Comparison of ENCODE assay signal across 1 cellular context in the genomic region with DNA sequence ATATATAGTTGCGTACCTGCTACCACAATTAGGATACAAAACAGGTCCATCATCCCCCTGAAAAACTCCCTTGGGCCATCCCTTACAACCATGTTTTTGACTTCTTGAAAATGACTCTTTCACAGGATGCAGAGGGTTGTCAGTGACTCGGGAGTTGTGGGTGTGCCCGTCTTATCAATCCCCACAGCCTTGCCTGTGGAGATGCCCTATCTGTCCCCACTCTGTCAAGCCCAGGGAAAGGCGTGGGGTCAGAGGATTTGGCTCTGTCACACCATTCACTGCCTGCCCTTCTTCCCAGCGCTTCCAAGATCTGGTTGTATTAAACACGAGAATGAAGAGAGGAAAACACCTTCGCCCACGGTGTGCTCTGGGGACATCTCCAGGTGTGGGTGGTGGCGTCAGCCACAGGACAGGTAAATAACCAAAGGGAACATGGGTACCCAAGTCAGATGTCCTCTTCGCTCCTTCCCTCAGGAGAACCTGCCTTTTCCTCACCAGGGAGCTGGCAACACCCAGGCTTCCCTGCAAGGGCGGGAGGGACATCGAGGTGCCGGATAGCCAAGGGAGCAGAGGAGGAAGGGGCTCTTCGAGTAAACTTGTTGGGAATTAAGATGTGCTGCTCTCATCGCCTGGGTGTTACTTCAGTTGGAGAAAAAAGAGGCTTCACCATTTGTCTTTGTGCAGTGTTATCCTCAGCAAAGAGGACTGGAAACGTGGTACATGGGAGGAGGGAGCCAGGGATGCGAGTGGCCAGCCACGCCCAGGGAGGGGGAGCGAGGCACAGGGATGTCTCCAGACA.
A peak's percentile ranks its signal among the peaks of the same experiment; 100 is the strongest.
TF ChIP-seq lines count a peak whose summit lies in the region.

No MANE protein-coding gene starts in this region.

TF ChIP-seq in K562, 482 proteins besides CTCF, POLR2A, EP300 and RAD21 (continued from another document and continues in another):
- TF ChIP-seq, protein P1, sequence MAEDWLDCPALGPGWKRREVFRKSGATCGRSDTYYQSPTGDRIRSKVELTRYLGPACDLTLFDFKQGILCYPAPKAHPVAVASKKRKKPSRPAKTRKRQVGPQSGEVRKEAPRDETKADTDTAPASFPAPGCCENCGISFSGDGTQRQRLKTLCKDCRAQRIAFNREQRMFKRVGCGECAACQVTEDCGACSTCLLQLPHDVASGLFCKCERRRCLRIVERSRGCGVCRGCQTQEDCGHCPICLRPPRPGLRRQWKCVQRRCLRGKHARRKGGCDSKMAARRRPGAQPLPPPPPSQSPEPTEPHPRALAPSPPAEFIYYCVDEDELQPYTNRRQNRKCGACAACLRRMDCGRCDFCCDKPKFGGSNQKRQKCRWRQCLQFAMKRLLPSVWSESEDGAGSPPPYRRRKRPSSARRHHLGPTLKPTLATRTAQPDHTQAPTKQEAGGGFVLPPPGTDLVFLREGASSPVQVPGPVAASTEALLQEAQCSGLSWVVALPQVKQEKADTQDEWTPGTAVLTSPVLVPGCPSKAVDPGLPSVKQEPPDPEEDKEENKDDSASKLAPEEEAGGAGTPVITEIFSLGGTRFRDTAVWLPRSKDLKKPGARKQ (CRISPR knock-in tag; IDR thresholded peaks at IDR 0.05), result no peak
- TF ChIP-seq HLTF (IDR thresholded peaks at IDR 0.05) (peak; percentile 32; the same call in 1 of the 2 replicates), ZNF785 (CRISPR knock-in tag; IDR thresholded peaks at IDR 0.05) (no peak), SIX5 (IDR thresholded peaks at IDR 0.05; ENCODE audit: borderline replicate concordance in 1 of 2, insufficient read depth in 1 of 2, low read depth in 1 of 2, low read length in 2 of 2) (no peak), TCF7 (IDR thresholded peaks at IDR 0.05; ENCODE audit: borderline replicate concordance) (no peak), PTRF (tag; IDR thresholded peaks at IDR 0.05) (no peak), POU5F1 (IDR thresholded peaks at IDR 0.05; ENCODE audit: borderline replicate concordance, low read depth, low read length, partially characterized antibody) (no peak), DACH1 (IDR thresholded peaks at IDR 0.05; ENCODE audit: partially characterized antibody) (no peak), PPARD (CRISPR knock-in tag; IDR thresholded peaks at IDR 0.05) (no peak), ETS2 (tag; IDR thresholded peaks at IDR 0.05; ENCODE audit: borderline replicate concordance, poor library complexity, severe bottlenecking) (no peak), HDAC2 (IDR thresholded peaks at IDR 0.05) (peak; percentile 80), SMC3 (conservative IDR thresholded peaks at IDR 0.05; ENCODE audit: insufficient read depth, low read depth, low read length) (no peak), WHSC1 (IDR thresholded peaks at IDR 0.05; ENCODE audit: low read length) (no peak), PRDM10 (IDR thresholded peaks at IDR 0.05; ENCODE audit: partially characterized antibody) (peak; percentile 72), L3MBTL2 (IDR thresholded peaks at IDR 0.05) (no peak), DNMT1 (IDR thresholded peaks at IDR 0.05) (no peak), MIER1 (IDR thresholded peaks at IDR 0.05; ENCODE audit: low read depth) (no peak), KHSRP (IDR thresholded peaks at IDR 0.05) (no peak; the same call in 1 of the 2 replicates), CBFA2T3 (IDR thresholded peaks at IDR 0.05) (peak; percentile 95), FOXA3 (CRISPR knock-in tag; conservative IDR thresholded peaks at IDR 0.05 in 1 of 2, IDR thresholded peaks at IDR 0.05 in 1 of 2) (no peak), PRMT5 (CRISPR knock-in tag; IDR thresholded peaks at IDR 0.05) (no peak), SRF (CRISPR knock-in tag; IDR thresholded peaks at IDR 0.05) (0 out of 4 replicates have a peak, but pooled peaks of 1 of the 2 experiments have one; percentile 6), FIP1L1 (IDR thresholded peaks at IDR 0.05; ENCODE audit: low read depth, low read length, poor library complexity, severe bottlenecking) (no peak), CREBBP (IDR thresholded peaks at IDR 0.05; ENCODE audit: low read depth, low read length) (no peak), CTCFL (IDR thresholded peaks at IDR 0.05; ENCODE audit: borderline replicate concordance, insufficient read depth, low read depth, low read length, poor library complexity, severe bottlenecking) (no peak), SMAD3 (CRISPR knock-in tag; conservative IDR thresholded peaks at IDR 0.05) (no peak), NFIX (CRISPR knock-in tag; IDR thresholded peaks at IDR 0.05; ENCODE audit: low read depth) (no peak), SLC30A9 (CRISPR knock-in tag; IDR thresholded peaks at IDR 0.05) (no peak), ZBTB7A (IDR thresholded peaks at IDR 0.05; ENCODE audit: borderline replicate concordance, control insufficient read depth, low read depth, low read length) (no peak), ILF3 (IDR thresholded peaks at IDR 0.05; ENCODE audit: borderline replicate concordance) (no peak), ZNF146 (CRISPR knock-in tag; IDR thresholded peaks at IDR 0.05; ENCODE audit: unreplicated experiment) (no peak), ZNF12 (CRISPR knock-in tag; IDR thresholded peaks at IDR 0.05) (no peak), ZNF57 (CRISPR knock-in tag; IDR thresholded peaks at IDR 0.05) (no peak)
- TF ChIP-seq, protein P2, sequence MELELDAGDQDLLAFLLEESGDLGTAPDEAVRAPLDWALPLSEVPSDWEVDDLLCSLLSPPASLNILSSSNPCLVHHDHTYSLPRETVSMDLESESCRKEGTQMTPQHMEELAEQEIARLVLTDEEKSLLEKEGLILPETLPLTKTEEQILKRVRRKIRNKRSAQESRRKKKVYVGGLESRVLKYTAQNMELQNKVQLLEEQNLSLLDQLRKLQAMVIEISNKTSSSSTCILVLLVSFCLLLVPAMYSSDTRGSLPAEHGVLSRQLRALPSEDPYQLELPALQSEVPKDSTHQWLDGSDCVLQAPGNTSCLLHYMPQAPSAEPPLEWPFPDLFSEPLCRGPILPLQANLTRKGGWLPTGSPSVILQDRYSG (tag; conservative IDR thresholded peaks at IDR 0.05; ENCODE audit: low read depth), result no peak
- TF ChIP-seq, protein P3, sequence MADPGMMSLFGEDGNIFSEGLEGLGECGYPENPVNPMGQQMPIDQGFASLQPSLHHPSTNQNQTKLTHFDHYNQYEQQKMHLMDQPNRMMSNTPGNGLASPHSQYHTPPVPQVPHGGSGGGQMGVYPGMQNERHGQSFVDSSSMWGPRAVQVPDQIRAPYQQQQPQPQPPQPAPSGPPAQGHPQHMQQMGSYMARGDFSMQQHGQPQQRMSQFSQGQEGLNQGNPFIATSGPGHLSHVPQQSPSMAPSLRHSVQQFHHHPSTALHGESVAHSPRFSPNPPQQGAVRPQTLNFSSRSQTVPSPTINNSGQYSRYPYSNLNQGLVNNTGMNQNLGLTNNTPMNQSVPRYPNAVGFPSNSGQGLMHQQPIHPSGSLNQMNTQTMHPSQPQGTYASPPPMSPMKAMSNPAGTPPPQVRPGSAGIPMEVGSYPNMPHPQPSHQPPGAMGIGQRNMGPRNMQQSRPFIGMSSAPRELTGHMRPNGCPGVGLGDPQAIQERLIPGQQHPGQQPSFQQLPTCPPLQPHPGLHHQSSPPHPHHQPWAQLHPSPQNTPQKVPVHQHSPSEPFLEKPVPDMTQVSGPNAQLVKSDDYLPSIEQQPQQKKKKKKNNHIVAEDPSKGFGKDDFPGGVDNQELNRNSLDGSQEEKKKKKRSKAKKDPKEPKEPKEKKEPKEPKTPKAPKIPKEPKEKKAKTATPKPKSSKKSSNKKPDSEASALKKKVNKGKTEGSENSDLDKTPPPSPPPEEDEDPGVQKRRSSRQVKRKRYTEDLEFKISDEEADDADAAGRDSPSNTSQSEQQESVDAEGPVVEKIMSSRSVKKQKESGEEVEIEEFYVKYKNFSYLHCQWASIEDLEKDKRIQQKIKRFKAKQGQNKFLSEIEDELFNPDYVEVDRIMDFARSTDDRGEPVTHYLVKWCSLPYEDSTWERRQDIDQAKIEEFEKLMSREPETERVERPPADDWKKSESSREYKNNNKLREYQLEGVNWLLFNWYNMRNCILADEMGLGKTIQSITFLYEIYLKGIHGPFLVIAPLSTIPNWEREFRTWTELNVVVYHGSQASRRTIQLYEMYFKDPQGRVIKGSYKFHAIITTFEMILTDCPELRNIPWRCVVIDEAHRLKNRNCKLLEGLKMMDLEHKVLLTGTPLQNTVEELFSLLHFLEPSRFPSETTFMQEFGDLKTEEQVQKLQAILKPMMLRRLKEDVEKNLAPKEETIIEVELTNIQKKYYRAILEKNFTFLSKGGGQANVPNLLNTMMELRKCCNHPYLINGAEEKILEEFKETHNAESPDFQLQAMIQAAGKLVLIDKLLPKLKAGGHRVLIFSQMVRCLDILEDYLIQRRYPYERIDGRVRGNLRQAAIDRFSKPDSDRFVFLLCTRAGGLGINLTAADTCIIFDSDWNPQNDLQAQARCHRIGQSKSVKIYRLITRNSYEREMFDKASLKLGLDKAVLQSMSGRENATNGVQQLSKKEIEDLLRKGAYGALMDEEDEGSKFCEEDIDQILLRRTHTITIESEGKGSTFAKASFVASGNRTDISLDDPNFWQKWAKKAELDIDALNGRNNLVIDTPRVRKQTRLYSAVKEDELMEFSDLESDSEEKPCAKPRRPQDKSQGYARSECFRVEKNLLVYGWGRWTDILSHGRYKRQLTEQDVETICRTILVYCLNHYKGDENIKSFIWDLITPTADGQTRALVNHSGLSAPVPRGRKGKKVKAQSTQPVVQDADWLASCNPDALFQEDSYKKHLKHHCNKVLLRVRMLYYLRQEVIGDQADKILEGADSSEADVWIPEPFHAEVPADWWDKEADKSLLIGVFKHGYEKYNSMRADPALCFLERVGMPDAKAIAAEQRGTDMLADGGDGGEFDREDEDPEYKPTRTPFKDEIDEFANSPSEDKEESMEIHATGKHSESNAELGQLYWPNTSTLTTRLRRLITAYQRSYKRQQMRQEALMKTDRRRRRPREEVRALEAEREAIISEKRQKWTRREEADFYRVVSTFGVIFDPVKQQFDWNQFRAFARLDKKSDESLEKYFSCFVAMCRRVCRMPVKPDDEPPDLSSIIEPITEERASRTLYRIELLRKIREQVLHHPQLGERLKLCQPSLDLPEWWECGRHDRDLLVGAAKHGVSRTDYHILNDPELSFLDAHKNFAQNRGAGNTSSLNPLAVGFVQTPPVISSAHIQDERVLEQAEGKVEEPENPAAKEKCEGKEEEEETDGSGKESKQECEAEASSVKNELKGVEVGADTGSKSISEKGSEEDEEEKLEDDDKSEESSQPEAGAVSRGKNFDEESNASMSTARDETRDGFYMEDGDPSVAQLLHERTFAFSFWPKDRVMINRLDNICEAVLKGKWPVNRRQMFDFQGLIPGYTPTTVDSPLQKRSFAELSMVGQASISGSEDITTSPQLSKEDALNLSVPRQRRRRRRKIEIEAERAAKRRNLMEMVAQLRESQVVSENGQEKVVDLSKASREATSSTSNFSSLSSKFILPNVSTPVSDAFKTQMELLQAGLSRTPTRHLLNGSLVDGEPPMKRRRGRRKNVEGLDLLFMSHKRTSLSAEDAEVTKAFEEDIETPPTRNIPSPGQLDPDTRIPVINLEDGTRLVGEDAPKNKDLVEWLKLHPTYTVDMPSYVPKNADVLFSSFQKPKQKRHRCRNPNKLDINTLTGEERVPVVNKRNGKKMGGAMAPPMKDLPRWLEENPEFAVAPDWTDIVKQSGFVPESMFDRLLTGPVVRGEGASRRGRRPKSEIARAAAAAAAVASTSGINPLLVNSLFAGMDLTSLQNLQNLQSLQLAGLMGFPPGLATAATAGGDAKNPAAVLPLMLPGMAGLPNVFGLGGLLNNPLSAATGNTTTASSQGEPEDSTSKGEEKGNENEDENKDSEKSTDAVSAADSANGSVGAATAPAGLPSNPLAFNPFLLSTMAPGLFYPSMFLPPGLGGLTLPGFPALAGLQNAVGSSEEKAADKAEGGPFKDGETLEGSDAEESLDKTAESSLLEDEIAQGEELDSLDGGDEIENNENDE (IDR thresholded peaks at IDR 0.05; ENCODE audit: low read depth, low read length), result no peak
- TF ChIP-seq, protein P4, sequence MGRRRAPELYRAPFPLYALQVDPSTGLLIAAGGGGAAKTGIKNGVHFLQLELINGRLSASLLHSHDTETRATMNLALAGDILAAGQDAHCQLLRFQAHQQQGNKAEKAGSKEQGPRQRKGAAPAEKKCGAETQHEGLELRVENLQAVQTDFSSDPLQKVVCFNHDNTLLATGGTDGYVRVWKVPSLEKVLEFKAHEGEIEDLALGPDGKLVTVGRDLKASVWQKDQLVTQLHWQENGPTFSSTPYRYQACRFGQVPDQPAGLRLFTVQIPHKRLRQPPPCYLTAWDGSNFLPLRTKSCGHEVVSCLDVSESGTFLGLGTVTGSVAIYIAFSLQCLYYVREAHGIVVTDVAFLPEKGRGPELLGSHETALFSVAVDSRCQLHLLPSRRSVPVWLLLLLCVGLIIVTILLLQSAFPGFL (CRISPR knock-in tag; IDR thresholded peaks at IDR 0.05), result no peak
